16 cellular contexts compared by ENCODE assay signal in genomic region chr9:84121991-84122523, GRCh38.
DNase-seq lines count a peak whose midpoint lies in the region; ATAC-seq and TF ChIP-seq lines count a peak whose summit lies in the region.
"Had no signal": no experiment of that assay in that cellular context is flagged by ENCODE, and none has a peak within 500 bp of the region (broad histone marks: within the 10 kb centered on the region; RNA-seq: fewer than 3 reads in every experiment).

No MANE protein-coding gene starts in this region.

- no peak for TF ChIP-seq CTCF in AG09319 (IDR thresholded peaks at IDR 0.05; ENCODE audit: low read depth, low read length)

- H3K27me3 ChIP-seq in HAP-1 (ENCODE audit: low read depth): no peaks in the 10 kb centered on the region
- H3K27me3 ChIP-seq: vagina had no signal

- peaks cover 0 to 10% (median 8%) of the 10 kb centered on the region in 3 donors for H3K9me3 Mint-ChIP-seq in T-cell

- H3K4me3 Mint-ChIP-seq in T-cell: no peak overlapping the region
- H3K4me3 Mint-ChIP-seq: activated B cell treated with CpG ODN at 0.5 μM for 24 hours; activated T-helper 17 cell treated with anti-CD3 and anti-CD28 coated beads, Interleukin-2, amount 50 U/mL, for 72 hours; CD4-positive, CD25-positive, alpha-beta regulatory T cell had no signal

- TF ChIP-seq POLR2A in erythroblast (IDR thresholded peaks at IDR 0.05; ENCODE audit: low read length): no peak

- no peak overlapping the region for H3K27ac Mint-ChIP-seq in T-cell
- H3K27ac Mint-ChIP-seq: activated B cell treated with CpG ODN at 0.5 μM for 24 hours; activated T-helper 17 cell treated with anti-CD3 and anti-CD28 coated beads, Interleukin-2, amount 50 U/mL, for 72 hours; CD4-positive, CD25-positive, alpha-beta regulatory T cell had no signal

- POLR2A ChIA-PET in T-cell (lab: Charles Lee): no interaction called here

- H3K36me3 Mint-ChIP-seq in T-cell: no peaks in the 10 kb centered on the region
- H3K36me3 Mint-ChIP-seq: CD4-positive, CD25-positive, alpha-beta regulatory T cell had no signal

- peaks cover 30 to 43% of the 10 kb centered on the region in 2 donors for H3K27me3 Mint-ChIP-seq in T-cell

- no peaks in the 10 kb centered on the region for H3K4me1 Mint-ChIP-seq in T-cell
- H3K4me1 Mint-ChIP-seq: activated B cell treated with CpG ODN at 0.5 μM for 24 hours; activated T-helper 17 cell treated with anti-CD3 and anti-CD28 coated beads, Interleukin-2, amount 50 U/mL, for 72 hours had no signal

- in situ Hi-C loops in HAP-1 (cut with MboI; ENCODE audit: low sequenced_read_pairs): no loop called here

- no peaks in the 10 kb centered on the region for H3K9me3 ChIP-seq in HAP-1
- H3K9me3 ChIP-seq: neutrophil, vagina had no signal

- ATAC-seq in SK-N-SH treated with all-trans-retinoic acid at 6 μM for 48 hours (peak; percentile 68), GM21390 (IDR thresholded peaks at IDR 0.05; ENCODE audit: unreplicated experiment) (no peak), GM21737 (IDR thresholded peaks at IDR 0.05; ENCODE audit: unreplicated experiment) (no peak), T-cell (replicated peaks in 1 of 4) (no peak)
- ATAC-seq: activated T-helper 17 cell treated with anti-CD3 and anti-CD28 coated beads, Interleukin-2, amount 50 U/mL, for 72 hours had no signal

- no peaks in the 10 kb centered on the region for H3K36me3 ChIP-seq in HAP-1 (replicated peaks)
- H3K36me3 ChIP-seq: neutrophil, vagina had no signal

- H3K4me1 ChIP-seq in HAP-1: peaks cover 25% of the 10 kb centered on the region
- H3K4me1 ChIP-seq: vagina had no signal

- H3K4me3 ChIP-seq in HAP-1: no peak overlapping the region
- H3K4me3 ChIP-seq: vagina had no signal

- DNase-seq in AG09319 (ENCODE audit: extremely low read depth, low read depth): peak; percentile 61
- DNase-seq in HAP-1 (ENCODE audit: low spot score in 2 of 2): peak; percentile 67 to 96
- DNase-seq in iris pigment epithelial cell (ENCODE audit: low read depth): peak; percentile 13
- DNase-seq in erythroblast (lab: John Stamatoyannopoulos, UW): no peak
- DNase-seq in T-cell: no peak
- DNase-seq: activated B cell treated with CpG ODN at 0.5 μM for 24 hours; caudate nucleus; CD4-positive, CD25-positive, alpha-beta regulatory T cell; Karpas-422; kidney had no signal

- CTCF ChIA-PET in T-cell (lab: Charles Lee): no interaction called here

TF ChIP-seq in SK-N-SH treated with all-trans-retinoic acid at 6 μM for 48 hours, 23 proteins besides CTCF, POLR2A, EP300 and RAD21:
- no peak for TF ChIP-seq OSR1 (CRISPR knock-in tag; IDR thresholded peaks at IDR 0.05)
- TF ChIP-seq ESRRG (CRISPR knock-in tag; IDR thresholded peaks at IDR 0.05): no peak
- TF ChIP-seq ZFP3 (CRISPR knock-in tag; IDR thresholded peaks at IDR 0.05): no peak
- peak; percentile 71; the same call in 1 of the 2 replicates for TF ChIP-seq TSHZ2 (CRISPR knock-in tag; IDR thresholded peaks at IDR 0.05)
- no peak for TF ChIP-seq ZC3H10 (CRISPR knock-in tag; IDR thresholded peaks at IDR 0.05)
- TF ChIP-seq SNAI2 (CRISPR knock-in tag; IDR thresholded peaks at IDR 0.05): no peak
- TF ChIP-seq POU6F1 (CRISPR knock-in tag; IDR thresholded peaks at IDR 0.05; ENCODE audit: borderline replicate concordance, low read depth): no peak
- no peak for TF ChIP-seq ZNF70 (CRISPR knock-in tag; IDR thresholded peaks at IDR 0.05)
- TF ChIP-seq PATZ1 (CRISPR knock-in tag; IDR thresholded peaks at IDR 0.05; ENCODE audit: borderline replicate concordance): no peak
- TF ChIP-seq RARB (CRISPR knock-in tag; IDR thresholded peaks at IDR 0.05): no peak
- no peak for TF ChIP-seq ZNF565 (CRISPR knock-in tag; conservative IDR thresholded peaks at IDR 0.05; ENCODE audit: low read depth)
- TF ChIP-seq TCF4 (CRISPR knock-in tag; IDR thresholded peaks at IDR 0.05; ENCODE audit: borderline replicate concordance): peak; percentile 87
- TF ChIP-seq GLIS3 (CRISPR knock-in tag; IDR thresholded peaks at IDR 0.05): no peak
- no peak for TF ChIP-seq CREB5 (CRISPR knock-in tag; IDR thresholded peaks at IDR 0.05; ENCODE audit: low read depth)
- TF ChIP-seq ISL1 (CRISPR knock-in tag; IDR thresholded peaks at IDR 0.05): peak; percentile 37; the same call in 1 of the 2 replicates
- TF ChIP-seq CSRNP3 (CRISPR knock-in tag; IDR thresholded peaks at IDR 0.05): no peak
- no peak for TF ChIP-seq CSDC2 (CRISPR knock-in tag; IDR thresholded peaks at IDR 0.05)
- no peak for TF ChIP-seq ZNF8 (CRISPR knock-in tag; IDR thresholded peaks at IDR 0.05)
- no peak for TF ChIP-seq BACH2 (CRISPR knock-in tag; IDR thresholded peaks at IDR 0.05; ENCODE audit: borderline replicate concordance)
- no peak for TF ChIP-seq ARNTL (CRISPR knock-in tag; IDR thresholded peaks at IDR 0.05; ENCODE audit: borderline replicate concordance, low read depth)

Comparison
In these comparisons a context has a peak if more than half of its experiments do, and no peak if none do; other contexts are left out.
1. DNase-seq: peak in AG09319 (single experiment), HAP-1 (2 of 2) and iris pigment epithelial cell (single experiment); none in erythroblast (0 of 2) and T-cell (0 of 34).